ENCODE assay signal across 35 cellular contexts in the genomic region with DNA sequence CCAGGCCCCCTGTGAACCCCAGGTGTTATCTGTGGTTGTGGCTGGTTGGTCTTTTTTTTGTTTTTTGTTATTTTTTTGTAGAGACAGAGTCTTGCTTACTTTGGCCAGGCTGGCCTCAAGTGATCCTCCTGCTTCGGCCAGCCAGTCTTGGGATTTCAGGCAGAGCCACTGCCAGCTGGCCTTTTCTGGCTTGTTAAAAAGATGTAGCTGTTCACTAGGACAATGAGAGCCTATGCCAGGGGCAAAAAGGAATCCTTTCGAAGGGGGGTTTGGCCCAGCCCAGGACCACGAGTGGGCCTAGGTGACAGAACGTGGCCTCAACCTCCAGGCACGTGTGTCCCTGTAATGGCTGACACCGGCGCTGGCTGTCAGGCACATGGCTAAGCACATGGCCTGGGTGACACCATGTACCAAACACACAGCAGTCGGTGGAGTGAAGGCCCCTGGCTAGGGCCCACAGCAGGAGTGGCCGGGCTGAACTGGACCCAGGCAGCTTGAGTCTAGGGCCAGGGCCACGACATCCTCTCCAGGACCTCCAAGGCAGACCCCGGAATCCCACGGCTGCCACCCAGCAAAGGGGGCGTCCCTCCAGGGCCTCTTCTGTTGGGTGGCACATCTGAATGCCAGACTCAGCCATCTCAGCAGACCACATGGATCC. TPM values are rescaled to one million over a fixed set of nuclear protein-coding genes. Genes with fewer than 3 reads are reported as not detected.
DNase-seq lines count a peak whose midpoint lies in the region; ATAC-seq, FAIRE-seq and TF ChIP-seq lines count a peak whose summit lies in the region.
"Had no signal": no experiment of that assay in that cellular context is flagged by ENCODE, and none has a peak within 500 bp of the region (broad histone marks: within the 10 kb centered on the region; RNA-seq: fewer than 3 reads in every experiment).

No MANE protein-coding gene starts in this region.

- no peaks in the 10 kb centered on the region for H3K9me3 ChIP-seq in gastroesophageal sphincter
- no peaks in the 10 kb centered on the region for H3K9me3 ChIP-seq in pancreas
- H3K9me3 ChIP-seq in aorta (ENCODE audit: control insufficient read depth, low read length): no peaks in the 10 kb centered on the region
- H3K9me3 ChIP-seq: heart left ventricle, right atrium auricular region, transverse colon had no signal

- peak; percentile 18 for ATAC-seq in Right ventricle myocardium superior (ENCODE audit: poor library complexity)
- no peak for ATAC-seq in left ventricle myocardium superior
- peak; percentile 31 for ATAC-seq in gastroesophageal sphincter
- ATAC-seq in pancreas: no peak
- peak; percentile 8 for ATAC-seq in aorta (ENCODE audit: low FRiP score)
- ATAC-seq: esophagus mucosa had no signal

- H3K4me1 ChIP-seq in gastroesophageal sphincter (peaks cover 0 to 8% (median 0%) of the 10 kb centered on the region in 3 donors), pancreas (peaks cover 9 to 12% (median 11%) of the 10 kb centered on the region in 3 donors), aorta (ENCODE audit: control insufficient read depth in 1 of 2, insufficient read depth in 2 of 2, low read length in 2 of 2) (no peaks in the 10 kb centered on the region)
- H3K4me1 ChIP-seq: right atrium auricular region, transverse colon had no signal

- H3K4me3 ChIP-seq in gastroesophageal sphincter (no peak overlapping the region), pancreas (no peak overlapping the region), aorta (ENCODE audit: low read length in 2 of 2) (no peak overlapping the region)
- H3K4me3 ChIP-seq: heart left ventricle, PC-9, right atrium auricular region, transverse colon had no signal

- H3K9me3 Mint-ChIP-seq in activated CD4-positive, alpha-beta T cell treated with anti-CD3 and anti-CD28 coated beads, Interleukin-2, amount 10 ng/mL, durations not matched to agents 24 days and 14 days: no peaks in the 10 kb centered on the region
- H3K9me3 Mint-ChIP-seq: activated T-helper 2 cell treated with anti-CD3 and anti-CD28 coated beads, Interferon-gamma antibody, Interleukin-2, Interleukin-4, amounts not matched to agents 10 μg/mL and 5 μg/mL and 100 μg/mL, durations not matched to agents 14 hours and 24 hours and 36 hours; natural killer cell treated with Interleukin-12 subunit alpha and Interleukin-12 subunit beta and Interleukin-15 and Interleukin-18, amount 100 ng/mL, for 72 hours; T-helper 2 cell treated with Interferon-gamma antibody and Interleukin-4, amounts not matched to agents 5 μg/mL and 100 μg/mL, for 36 hours had no signal

- intact Hi-C loops in Right ventricle myocardium superior (cut with DNase I): no loop called here
- intact Hi-C loops in left ventricle myocardium superior (cut with micrococcal nuclease): no loop called here
- intact Hi-C loops in pancreas (cut with DNase I): loop anchor here in 2 of 3 donors (10.0 kb wide), 2 partner anchors 85 to 225 kb away; a partner anchor contains a TSS
- intact Hi-C loops in aorta (cut with DNase I): no loop called here
- intact Hi-C loops in activated CD4-positive, alpha-beta T cell treated with anti-CD3 and anti-CD28 coated beads, Interleukin-2, amount 10 ng/mL, durations not matched to agents 24 days and 14 days (cut with micrococcal nuclease): no loop called here

- no peaks in the 10 kb centered on the region for H3K27me3 ChIP-seq in gastroesophageal sphincter
- H3K27me3 ChIP-seq in pancreas: no peaks in the 10 kb centered on the region
- no peaks in the 10 kb centered on the region for H3K27me3 ChIP-seq in aorta (ENCODE audit: control insufficient read depth in 1 of 2, insufficient read depth in 2 of 2, low read length in 1 of 2)
- H3K27me3 ChIP-seq: heart left ventricle, right atrium auricular region had no signal

- no peak for DNase-seq in Right ventricle myocardium superior
- no peak for DNase-seq in left ventricle myocardium superior
- DNase-seq in pancreas: peak in 1 of 6 donors; percentile 49
- peak in 1 of 2 donors; percentile 75 for DNase-seq in aorta
- DNase-seq in activated CD4-positive, alpha-beta T cell treated with anti-CD3 and anti-CD28 coated beads, Interleukin-2, amount 10 ng/mL, durations not matched to agents 24 days and 14 days: no peak
- no peak for DNase-seq in activated CD8-positive, alpha-beta memory T cell treated with anti-CD3 and anti-CD28 coated beads for 24 hours
- DNase-seq in T-helper 2 cell: no peak
- DNase-seq: 8988T; activated CD4-positive, alpha-beta T cell treated with anti-CD3 and anti-CD28 coated beads for 1 hour; activated T-cell treated with anti-CD3 and anti-CD28 coated beads for 4 hours; dermis blood vessel endothelial cell; islet precursor cell; Kasumi-1; NCI-H1436; NCI-H2081 treated with DMSO at 0.1 percent for 48 hours; NCI-H2227 treated with DMSO at 0.1 percent for 48 hours; NCI-H526 treated with DMSO at 0.1 percent for 48 hours; PC-9; SHP77 treated with DMSO at 0.1 percent for 48 hours; stimulated activated CD4-positive, alpha-beta T cell treated with anti-CD3 and anti-CD28 coated beads, Interleukin-2, amount 100 ng/mL, for 48 hours; transverse colon had no signal

- peaks cover under 1% of the 10 kb centered on the region for H3K27me3 Mint-ChIP-seq in activated CD4-positive, alpha-beta T cell treated with anti-CD3 and anti-CD28 coated beads, Interleukin-2, amount 10 ng/mL, durations not matched to agents 24 days and 14 days
- H3K27me3 Mint-ChIP-seq: activated naive CD8-positive, alpha-beta T cell had no signal

- H3K27ac ChIP-seq in gastroesophageal sphincter (no peak overlapping the region), pancreas (peak overlapping the region in 3 of 4 donors; percentile 48 to 77 (median 62)), aorta (ENCODE audit: low read depth in 1 of 2, low read length in 2 of 2) (no peak overlapping the region)
- H3K27ac ChIP-seq: heart left ventricle, PC-9, right atrium auricular region, transverse colon had no signal

- TF ChIP-seq CTCF in gastroesophageal sphincter (IDR thresholded peaks at IDR 0.05) (no peak), pancreas (IDR thresholded peaks at IDR 0.05) (no peak)

- peaks cover 19% of the 10 kb centered on the region for H3K36me3 Mint-ChIP-seq in activated CD4-positive, alpha-beta T cell treated with anti-CD3 and anti-CD28 coated beads, Interleukin-2, amount 10 ng/mL, durations not matched to agents 24 days and 14 days (ENCODE audit: low read depth)

- no peak overlapping the region for H3K4me3 Mint-ChIP-seq in activated CD4-positive, alpha-beta T cell treated with anti-CD3 and anti-CD28 coated beads, Interleukin-2, amount 10 ng/mL, durations not matched to agents 24 days and 14 days
- H3K4me3 Mint-ChIP-seq: activated naive CD8-positive, alpha-beta T cell; CD14-positive monocyte; natural killer cell treated with Interleukin-12 subunit alpha and Interleukin-12 subunit beta and Interleukin-15 and Interleukin-18, amount 100 ng/mL, for 72 hours; T-helper 2 cell treated with Interferon-gamma antibody and Interleukin-4, amounts not matched to agents 5 μg/mL and 100 μg/mL, for 36 hours had no signal

- H3K27ac Mint-ChIP-seq in activated CD4-positive, alpha-beta T cell treated with anti-CD3 and anti-CD28 coated beads, Interleukin-2, amount 10 ng/mL, durations not matched to agents 24 days and 14 days: no peak overlapping the region
- H3K27ac Mint-ChIP-seq: activated naive CD8-positive, alpha-beta T cell; activated T-helper 2 cell treated with anti-CD3 and anti-CD28 coated beads, Interferon-gamma antibody, Interleukin-2, Interleukin-4, amounts not matched to agents 10 μg/mL and 5 μg/mL and 100 μg/mL, durations not matched to agents 14 hours and 24 hours and 36 hours; natural killer cell treated with Interleukin-12 subunit alpha and Interleukin-12 subunit beta and Interleukin-15 and Interleukin-18, amount 100 ng/mL, for 72 hours; T-helper 2 cell treated with Interferon-gamma antibody and Interleukin-4, amounts not matched to agents 5 μg/mL and 100 μg/mL, for 36 hours had no signal

- peaks cover 0 to 71% of the 10 kb centered on the region in 2 donors for H3K36me3 ChIP-seq in gastroesophageal sphincter
- H3K36me3 ChIP-seq in pancreas: peaks cover 0 to 19% (median 0%) of the 10 kb centered on the region in 3 donors
- H3K36me3 ChIP-seq in aorta (ENCODE audit: control insufficient read depth in 1 of 2, insufficient read depth in 2 of 2, low read length in 1 of 2): peaks cover 0 to 4% of the 10 kb centered on the region in 2 donors

- no peak for TF ChIP-seq EP300 in gastroesophageal sphincter (IDR thresholded peaks at IDR 0.05)

- no peaks in the 10 kb centered on the region for H3K4me1 Mint-ChIP-seq in activated CD4-positive, alpha-beta T cell treated with anti-CD3 and anti-CD28 coated beads, Interleukin-2, amount 10 ng/mL, durations not matched to agents 24 days and 14 days
- H3K4me1 Mint-ChIP-seq: CD14-positive monocyte had no signal

- WGBS in gastroesophageal sphincter (ENCODE audit: low coverage in 1 of 2), 2 donors: 71% methylated on average over 1 of the region's 13 CpGs; no CpG with 5 or more reads in 1 of the 2 donors
- WGBS in pancreas, 2 donors: 87 to 88% methylated on average over 13 of the region's 13 CpGs
- WGBS in aorta, 2 donors: 72 to 73% methylated on average over 13 of the region's 13 CpGs

- FAIRE-seq in pancreas (lab: Jason Lieb, UNC): no peak
- FAIRE-seq: D721Med had no signal

- TF ChIP-seq POLR2A in gastroesophageal sphincter (IDR thresholded peaks at IDR 0.05): no peak

RNA-seq across cellular contexts. Expression of a gene that starts 6.9 kb away (rescaled TPM):
- total RNA-seq in Right ventricle myocardium superior: 0.78 TPM
- total RNA-seq in left ventricle myocardium superior: 2.0 TPM
- not detected for total RNA-seq in gastroesophageal sphincter
- under 1 TPM in 2 of 6 donors, not detected in 4; 0.14 to 0.31 TPM for total RNA-seq in pancreas
- polyA plus RNA-seq in pancreas: under 1 TPM; 0.38 to 0.49 TPM
- total RNA-seq in aorta: not detected
- polyA plus RNA-seq in aorta: not detected
- total RNA-seq in activated CD4-positive, alpha-beta T cell treated with anti-CD3 and anti-CD28 coated beads, Interleukin-2, amount 10 ng/mL, durations not matched to agents 24 days and 14 days: not detected in 2 replicates
- total RNA-seq: activated T-helper 2 cell treated with anti-CD3 and anti-CD28 coated beads, Interferon-gamma antibody, Interleukin-2, Interleukin-4, amounts not matched to agents 10 μg/mL and 5 μg/mL and 100 μg/mL, durations not matched to agents 14 hours and 24 hours and 36 hours; dermis blood vessel endothelial cell; esophagus mucosa; fibroblast of villous mesenchyme; lower leg skin; mucosa of gallbladder; natural killer cell treated with Interleukin-12 subunit alpha and Interleukin-12 subunit beta and Interleukin-15 and Interleukin-18, amount 100 ng/mL, for 72 hours; osteocyte; PC-9; right atrium auricular region; transverse colon had no signal
- polyA plus RNA-seq: CD14-positive monocyte had no signal

Comparison
In these comparisons a context has a peak if more than half of its experiments do, and no peak if none do; other contexts are left out.
1. ATAC-seq: peak in Right ventricle myocardium superior (single experiment), gastroesophageal sphincter (single experiment) and aorta (single experiment); none in left ventricle myocardium superior (single experiment) and pancreas (0 of 4).
2. H3K27ac ChIP-seq: peak in pancreas (3 of 4); none in gastroesophageal sphincter (0 of 4) and aorta (0 of 2).
3. intact Hi-C loops: an anchor here in pancreas (10.0 kb wide); none called in Right ventricle myocardium superior, left ventricle myocardium superior, aorta and activated CD4-positive, alpha-beta T cell treated with anti-CD3 and anti-CD28 coated beads, Interleukin-2, amount 10 ng/mL, durations not matched to agents 24 days and 14 days.